1 cellular context compared by ENCODE assay signal in the genomic region with DNA sequence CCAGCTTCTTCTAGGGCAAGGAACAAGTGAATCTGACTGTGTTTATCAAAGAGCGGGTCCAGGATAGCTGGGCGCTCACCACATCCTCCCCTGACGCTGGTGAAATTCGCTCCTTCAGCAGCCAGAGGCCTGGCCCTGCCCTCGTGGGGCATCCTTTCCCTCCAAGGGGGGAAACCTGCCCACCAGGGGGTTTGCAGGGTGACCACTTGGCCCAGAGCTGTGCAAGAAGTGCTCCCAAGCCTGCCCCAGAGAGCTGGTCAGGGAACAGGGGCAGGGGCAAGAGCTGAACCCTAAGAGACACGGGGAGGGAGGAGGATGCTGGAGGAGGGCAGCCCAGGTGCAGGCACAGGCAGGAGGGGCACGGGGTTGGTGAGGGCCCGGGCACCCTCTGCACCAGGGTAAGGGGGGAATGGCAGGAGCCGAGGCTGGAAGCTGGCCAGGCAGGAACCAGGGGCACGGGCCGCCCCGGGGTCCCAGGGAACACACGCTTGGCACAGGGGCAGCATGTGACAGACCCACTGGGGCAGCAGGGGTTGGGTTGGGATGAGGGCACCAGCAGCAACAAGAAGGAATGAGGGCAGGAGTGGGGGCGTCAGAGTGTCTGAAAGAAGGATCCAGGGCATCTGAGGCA.
TF ChIP-seq lines count a peak whose summit lies in the region.

No MANE protein-coding gene starts in this region.

TF ChIP-seq in WTC11, 78 proteins besides CTCF, POLR2A, EP300 and RAD21 (continued from another document):
- TF ChIP-seq ARID4B (CRISPR knock-in tag; IDR thresholded peaks at IDR 0.05; ENCODE audit: borderline replicate concordance) = no peak
- no peak for TF ChIP-seq ZBTB21 (CRISPR knock-in tag; IDR thresholded peaks at IDR 0.05; ENCODE audit: borderline replicate concordance)
- no peak for TF ChIP-seq FOXP1 (CRISPR knock-in tag; IDR thresholded peaks at IDR 0.05; ENCODE audit: borderline replicate concordance)
- TF ChIP-seq NR3C1 (CRISPR knock-in tag; conservative IDR thresholded peaks at IDR 0.05; ENCODE audit: low read depth) = no peak
- TF ChIP-seq, protein P1, sequence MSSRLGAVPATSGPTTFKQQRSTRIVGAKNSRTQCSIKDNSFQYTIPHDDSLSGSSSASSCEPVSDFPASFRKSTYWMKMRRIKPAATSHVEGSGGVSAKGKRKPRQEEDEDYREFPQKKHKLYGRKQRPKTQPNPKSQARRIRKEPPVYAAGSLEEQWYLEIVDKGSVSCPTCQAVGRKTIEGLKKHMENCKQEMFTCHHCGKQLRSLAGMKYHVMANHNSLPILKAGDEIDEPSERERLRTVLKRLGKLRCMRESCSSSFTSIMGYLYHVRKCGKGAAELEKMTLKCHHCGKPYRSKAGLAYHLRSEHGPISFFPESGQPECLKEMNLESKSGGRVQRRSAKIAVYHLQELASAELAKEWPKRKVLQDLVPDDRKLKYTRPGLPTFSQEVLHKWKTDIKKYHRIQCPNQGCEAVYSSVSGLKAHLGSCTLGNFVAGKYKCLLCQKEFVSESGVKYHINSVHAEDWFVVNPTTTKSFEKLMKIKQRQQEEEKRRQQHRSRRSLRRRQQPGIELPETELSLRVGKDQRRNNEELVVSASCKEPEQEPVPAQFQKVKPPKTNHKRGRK (CRISPR knock-in tag; IDR thresholded peaks at IDR 0.05; ENCODE audit: borderline replicate concordance) = no peak
- TF ChIP-seq, protein P2, sequence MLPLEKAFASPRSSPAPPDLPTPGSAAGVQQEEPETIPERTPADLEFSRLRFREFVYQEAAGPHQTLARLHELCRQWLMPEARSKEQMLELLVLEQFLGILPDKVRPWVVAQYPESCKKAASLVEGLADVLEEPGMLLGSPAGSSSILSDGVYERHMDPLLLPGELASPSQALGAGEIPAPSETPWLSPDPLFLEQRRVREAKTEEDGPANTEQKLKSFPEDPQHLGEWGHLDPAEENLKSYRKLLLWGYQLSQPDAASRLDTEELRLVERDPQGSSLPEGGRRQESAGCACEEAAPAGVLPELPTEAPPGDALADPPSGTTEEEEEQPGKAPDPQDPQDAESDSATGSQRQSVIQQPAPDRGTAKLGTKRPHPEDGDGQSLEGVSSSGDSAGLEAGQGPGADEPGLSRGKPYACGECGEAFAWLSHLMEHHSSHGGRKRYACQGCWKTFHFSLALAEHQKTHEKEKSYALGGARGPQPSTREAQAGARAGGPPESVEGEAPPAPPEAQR (CRISPR knock-in tag; IDR thresholded peaks at IDR 0.05) = no peak
